In genomic region chr4:121950212-121950679, GRCh38 we compare ENCODE assay signal across 8 cellular contexts. TPM values are rescaled to one million over a fixed set of nuclear protein-coding genes. Genes with fewer than 3 reads are reported as not detected.
DNase-seq lines count a peak whose midpoint lies in the region; ATAC-seq lines count a peak whose summit lies in the region.

No MANE protein-coding gene starts in this region.

- no peaks in the 10 kb centered on the region for H3K36me3 Mint-ChIP-seq in T-helper 17 cell (ENCODE audit: low read depth)

- intact Hi-C loops in sciatic nerve (cut with DNase I): no loop called here

- peaks cover 22% of the 10 kb centered on the region for H3K4me1 Mint-ChIP-seq in T-helper 17 cell

- in situ Hi-C loops in Caki2 (cut with HindIII; ENCODE audit: low pct_unique_long_range_greater_than_20kb, low sequenced_read_pairs): no loop called here

- peak; percentile 60 for DNase-seq in Caki2 (ENCODE audit: low read depth)
- peak; percentile 33 for DNase-seq in HPDE6-E6E7 (ENCODE audit: extremely low spot score)
- peak; percentile 55 to 80 (median 73) for DNase-seq in T-helper 17 cell
- peak in 53 of 58 donors; percentile 5 to 86 (median 49) for DNase-seq in anterior cingulate cortex (lab: John Stamatoyannopoulos, UW)
- peak; percentile 42 for DNase-seq in iPS DF 19.7 (ENCODE audit: low read depth, low spot score)
- peak; percentile 92 for DNase-seq in sciatic nerve (ENCODE audit: low spot score)
- DNase-seq in cerebellum (ENCODE audit: low spot score): no peak

- H3K9me3 ChIP-seq in T-helper 17 cell (ENCODE audit: control insufficient read depth, low read length, poor library complexity, severe bottlenecking): no peaks in the 10 kb centered on the region

- H3K27ac Mint-ChIP-seq in T-helper 17 cell: no peak overlapping the region

- H3K4me3 Mint-ChIP-seq in T-helper 17 cell: peak overlapping the region; percentile 93

- peaks cover 39% of the 10 kb centered on the region for H3K27me3 Mint-ChIP-seq in T-helper 17 cell

- ATAC-seq in GM19468 (IDR thresholded peaks at IDR 0.05; ENCODE audit: extremely low read depth, unreplicated experiment) (peak; percentile 54), T-helper 17 cell (peak; percentile 87), sciatic nerve (peak; percentile 96)

RNA-seq across cellular contexts. Expression of gene TRPC3, which starts 1.6 kb away (rescaled TPM):
- total RNA-seq in Caki2 (2014; rRNA removed; shearing (Covaris generic); ENCODE audit: low replicate concordance): 0.98 TPM in 1 of 2 replicates, not detected in the other
- total RNA-seq in T-helper 17 cell: not detected
- 0.98 TPM for total RNA-seq in sciatic nerve
- total RNA-seq in cerebellum: 88.6 TPM

Comparison
In these comparisons a context has a peak if more than half of its experiments do, and no peak if none do; other contexts are left out.
1. RNA of gene TRPC3, which starts 1.6 kb away (total RNA-seq): 88.6 TPM in cerebellum (single experiment); 0.98 TPM in sciatic nerve (single experiment), not detected in T-helper 17 cell and 0.98 TPM in Caki2; every median in the first group is over 10 times any median in the second.
2. Peak in every context shown above with its lines, with median percentiles within 50 percentile points of each other: ATAC-seq.